8 cellular contexts compared by ENCODE assay signal in genomic region chr18:41197967-41198366, GRCh38.
"Had no signal": no experiment of that assay in that cellular context is flagged by ENCODE, and none has a peak within 500 bp of the region (broad histone marks: within the 10 kb centered on the region; RNA-seq: fewer than 3 reads in every experiment).

No MANE protein-coding gene starts in this region.

- H3K4me3 ChIP-seq: GM23248, HAP-1 had no signal

- DNase-seq: GM23248, GOT3, H7, HFFc6, KBM-7 had no signal

- FAIRE-seq: HTR-8/SVneo had no signal

- ATAC-seq: HCT116 had no signal
